ENCODE assay signal across 12 cellular contexts in the genomic region with DNA sequence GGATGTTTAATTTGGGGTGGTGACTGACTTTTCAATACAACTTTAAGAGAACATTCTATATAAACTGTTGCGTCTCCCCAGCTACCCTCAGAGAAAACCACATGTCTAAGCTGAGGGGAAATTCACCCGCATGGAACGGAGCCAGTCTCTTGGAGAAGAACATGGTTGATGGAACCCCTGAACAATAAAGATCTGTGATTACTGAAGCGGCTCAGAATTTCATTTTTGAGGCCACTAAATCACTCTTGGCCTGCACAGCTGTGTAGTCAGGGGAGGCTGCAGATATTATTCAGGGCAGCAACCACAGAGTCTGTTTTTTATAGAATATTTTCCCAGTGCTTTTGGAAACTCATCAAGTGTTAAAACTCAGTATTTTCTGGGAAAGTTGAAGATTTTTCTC.
"Had no signal": no experiment of that assay in that cellular context is flagged by ENCODE, and none has a peak within 500 bp of the region (broad histone marks: within the 10 kb centered on the region; RNA-seq: fewer than 3 reads in every experiment).

No MANE protein-coding gene starts in this region.

- H3K36me3 Mint-ChIP-seq: stimulated activated effector memory CD8-positive, alpha-beta T cell treated with anti-CD3 and anti-CD28 coated beads, Interleukin-12 subunit alpha, Interleukin-12 subunit beta, amount 100 ng/mL, for 72 hours; WTC11 had no signal

- H3K4me2 ChIP-seq: smooth muscle cell had no signal

- H3K4me3 ChIP-seq: adrenal gland, smooth muscle cell, tibial nerve had no signal

- H3K9me3 Mint-ChIP-seq: stimulated activated effector memory CD8-positive, alpha-beta T cell treated with anti-CD3 and anti-CD28 coated beads, Interleukin-12 subunit alpha, Interleukin-12 subunit beta, amount 100 ng/mL, for 72 hours; T-helper 1 cell treated with Interleukin-12 subunit alpha and Interleukin-12 subunit beta and Interleukin-4 antibody, amounts not matched to agents 30 μg/mL and 1 μg/mL, for 36 hours; WTC11 had no signal

- H3K27me3 ChIP-seq: adrenal gland, brain microvascular endothelial cell, tibial nerve had no signal

- H3K27ac Mint-ChIP-seq: stimulated activated effector memory CD8-positive, alpha-beta T cell treated with anti-CD3 and anti-CD28 coated beads, Interleukin-12 subunit alpha, Interleukin-12 subunit beta, amount 100 ng/mL, for 72 hours; T-helper 1 cell treated with Interleukin-12 subunit alpha and Interleukin-12 subunit beta and Interleukin-4 antibody, amounts not matched to agents 30 μg/mL and 1 μg/mL, for 36 hours; WTC11 had no signal

- DNase-seq: activated CD4-positive, alpha-beta T cell treated with anti-CD3 and anti-CD28 coated beads for 48 hours; activated naive CD4-positive, alpha-beta T cell treated with anti-CD3 and anti-CD28 coated beads, Interleukin-2, amount 50 U/mL, for 16 hours; adrenal gland; brain microvascular endothelial cell; glutamatergic neuron; left cardiac atrium; right cardiac atrium had no signal

- H3K36me3 ChIP-seq: adrenal gland, brain microvascular endothelial cell, tibial nerve had no signal

- H3K4me1 Mint-ChIP-seq: stimulated activated effector memory CD8-positive, alpha-beta T cell treated with anti-CD3 and anti-CD28 coated beads, Interleukin-12 subunit alpha, Interleukin-12 subunit beta, amount 100 ng/mL, for 72 hours had no signal

- H3K27ac ChIP-seq: adrenal gland, brain microvascular endothelial cell, tibial nerve had no signal

- H3K4me3 Mint-ChIP-seq: stimulated activated effector memory CD8-positive, alpha-beta T cell treated with anti-CD3 and anti-CD28 coated beads, Interleukin-12 subunit alpha, Interleukin-12 subunit beta, amount 100 ng/mL, for 72 hours; T-helper 1 cell treated with Interleukin-12 subunit alpha and Interleukin-12 subunit beta and Interleukin-4 antibody, amounts not matched to agents 30 μg/mL and 1 μg/mL, for 36 hours; WTC11 had no signal

- H3K4me1 ChIP-seq: adrenal gland, tibial nerve had no signal

- H3K9me3 ChIP-seq: adrenal gland, tibial nerve had no signal
